23 cellular contexts compared by ENCODE assay signal in the genomic region with DNA sequence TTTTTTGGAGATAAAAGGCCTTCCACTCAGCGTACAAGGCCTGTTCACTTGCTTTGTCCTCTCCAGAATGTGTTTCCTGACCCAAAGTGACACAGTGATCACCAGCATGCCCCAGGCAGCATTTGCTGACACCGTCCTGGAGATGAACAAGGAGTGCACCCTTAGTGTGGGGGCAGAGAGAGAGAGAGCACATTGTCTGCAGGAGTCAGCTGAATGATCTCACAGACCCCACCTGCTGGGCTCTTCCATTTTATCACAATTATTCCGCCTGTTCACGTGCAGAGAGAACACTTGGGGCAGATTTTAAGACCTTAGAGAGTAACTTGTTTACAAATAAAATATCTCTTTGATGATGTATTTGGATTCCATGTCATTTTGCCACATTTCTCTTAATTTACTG. TPM values are rescaled to one million over a fixed set of nuclear protein-coding genes. Genes with fewer than 3 reads are reported as not detected.
DNase-seq lines count a peak whose midpoint lies in the region; ATAC-seq and TF ChIP-seq lines count a peak whose summit lies in the region.
"Had no signal": no experiment of that assay in that cellular context is flagged by ENCODE, and none has a peak within 500 bp of the region (broad histone marks: within the 10 kb centered on the region; RNA-seq: fewer than 3 reads in every experiment).

No MANE protein-coding gene starts in this region.

- H3K27ac ChIP-seq in upper lobe of right lung: no peak overlapping the region
- H3K27ac ChIP-seq: gastrocnemius medialis, KMS-11 had no signal

- no peaks in the 10 kb centered on the region for H3K27me3 ChIP-seq in upper lobe of right lung
- H3K27me3 ChIP-seq: gastrocnemius medialis had no signal

- CTCF ChIA-PET in HEK293T (lab: Yijun Ruan, JAX): interaction anchor here (0.7 kb wide), 1 partner anchor 503 kb away, joined by 3 read pairs; no protein-coding TSS in a partner anchor

- peak; percentile 34 for DNase-seq in EL
- peak; percentile 61 for DNase-seq in HEK293T (ENCODE audit: extremely low spot score)
- peak; percentile 7 for DNase-seq in SK-N-DZ (ENCODE audit: low spot score)
- DNase-seq in left kidney (ENCODE audit: low read depth, low spot score): peak; percentile 31
- DNase-seq in NCI-H2081 treated with DMSO at 0.1 percent for 48 hours (lab: John Stamatoyannopoulos, UW): no peak
- no peak for DNase-seq in upper lobe of right lung
- DNase-seq: activated CD4-positive, alpha-beta T cell treated with anti-CD3 and anti-CD28 coated beads, Interleukin-2, amount 50 U/mL, for 48 hours; C1 segment of cervical spinal cord; DND-41; gastrocnemius medialis; midbrain; NCI-H187 treated with DMSO at 0.1 percent for 48 hours; NCI-H774; Right ventricle myocardium superior; small intestine; stimulated activated naive CD8-positive, alpha-beta T cell treated with anti-CD3 and anti-CD28 coated beads, Interleukin-15, Interleukin-2, amounts not matched to agents 100 U/mL and 50 U/mL, for 24 hours; T1000 had no signal

- no peaks in the 10 kb centered on the region for H3K4me1 ChIP-seq in upper lobe of right lung
- H3K4me1 ChIP-seq: gastrocnemius medialis had no signal

- no peaks in the 10 kb centered on the region for H3K9me3 ChIP-seq in upper lobe of right lung
- H3K9me3 ChIP-seq: gastrocnemius medialis had no signal

- no peak overlapping the region for H3K4me3 ChIP-seq in upper lobe of right lung
- H3K4me3 ChIP-seq: gastrocnemius medialis had no signal

- TF ChIP-seq CTCF in upper lobe of right lung (IDR thresholded peaks at IDR 0.05): no peak

- no peak for ATAC-seq in GM19023 (IDR thresholded peaks at IDR 0.05; ENCODE audit: unreplicated experiment)
- no peak for ATAC-seq in upper lobe of right lung
- ATAC-seq: gastrocnemius medialis; stimulated activated naive CD8-positive, alpha-beta T cell treated with anti-CD3 and anti-CD28 coated beads, Interleukin-15, Interleukin-2, amounts not matched to agents 100 U/mL and 50 U/mL, for 24 hours had no signal

- POLR2A ChIA-PET in HEK293T (lab: Yijun Ruan, JAX): no interaction called here

- no peaks in the 10 kb centered on the region for H3K36me3 ChIP-seq in upper lobe of right lung
- H3K36me3 ChIP-seq: gastrocnemius medialis had no signal

- intact Hi-C loops in upper lobe of right lung (cut with DNase I): no loop called here

TF ChIP-seq in HEK293T, 16 proteins besides CTCF, POLR2A, EP300 and RAD21:
- TF ChIP-seq, protein P1, sequence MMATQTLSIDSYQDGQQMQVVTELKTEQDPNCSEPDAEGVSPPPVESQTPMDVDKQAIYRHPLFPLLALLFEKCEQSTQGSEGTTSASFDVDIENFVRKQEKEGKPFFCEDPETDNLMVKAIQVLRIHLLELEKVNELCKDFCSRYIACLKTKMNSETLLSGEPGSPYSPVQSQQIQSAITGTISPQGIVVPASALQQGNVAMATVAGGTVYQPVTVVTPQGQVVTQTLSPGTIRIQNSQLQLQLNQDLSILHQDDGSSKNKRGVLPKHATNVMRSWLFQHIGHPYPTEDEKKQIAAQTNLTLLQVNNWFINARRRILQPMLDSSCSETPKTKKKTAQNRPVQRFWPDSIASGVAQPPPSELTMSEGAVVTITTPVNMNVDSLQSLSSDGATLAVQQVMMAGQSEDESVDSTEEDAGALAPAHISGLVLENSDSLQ (IDR thresholded peaks at IDR 0.05): no peak
- no peak for TF ChIP-seq SP1 (IDR thresholded peaks at IDR 0.05)
- TF ChIP-seq BHLHE40 (IDR thresholded peaks at IDR 0.05; ENCODE audit: borderline replicate concordance): 0 out of 2 replicates have a peak, but pooled peaks have one; percentile 19
- 0 out of 2 replicates have a peak, but pooled peaks have one; percentile 11 for TF ChIP-seq L3MBTL2 (conservative IDR thresholded peaks at IDR 0.05)
- no peak for TF ChIP-seq NFRKB (IDR thresholded peaks at IDR 0.05)
- TF ChIP-seq FOXA1 (IDR thresholded peaks at IDR 0.05): no peak
- no peak for TF ChIP-seq HDGF (IDR thresholded peaks at IDR 0.05; ENCODE audit: borderline replicate concordance)
- TF ChIP-seq ELF4 (IDR thresholded peaks at IDR 0.05): no peak
- no peak for TF ChIP-seq ZNF384 (IDR thresholded peaks at IDR 0.05)
- TF ChIP-seq FOXK2 (IDR thresholded peaks at IDR 0.05): no peak
- TF ChIP-seq FOXM1 (IDR thresholded peaks at IDR 0.05; ENCODE audit: borderline replicate concordance): no peak

RNA-seq across cellular contexts. Expression of a gene that starts 22.4 kb away (rescaled TPM):
- not detected in 2 replicates for polyA plus RNA-seq in SK-N-DZ (2014; cell fraction: cytosol; rRNA removed)
- not detected in 2 replicates for polyA plus RNA-seq in SK-N-DZ (2014; cell fraction: nucleus; rRNA removed)
- total RNA-seq in upper lobe of right lung: 0.64 TPM
- total RNA-seq: activated T-helper 2 cell treated with anti-CD3 and anti-CD28 coated beads, Interferon-gamma antibody, Interleukin-2, Interleukin-4, amounts not matched to agents 10 μg/mL and 5 μg/mL and 100 μg/mL, durations not matched to agents 14 hours and 24 hours and 36 hours; chondrocyte; gastrocnemius medialis; osteoblast; Right ventricle myocardium superior had no signal
- polyA plus RNA-seq: small intestine, urinary bladder had no signal

RNA-seq across cellular contexts. Expression of a gene that starts 49.3 kb away (rescaled TPM):
- not detected in 2 replicates for polyA plus RNA-seq in SK-N-DZ (2014; cell fraction: cytosol; rRNA removed)
- 0.77 TPM in 1 of 2 replicates, not detected in the other for polyA plus RNA-seq in SK-N-DZ (2014; cell fraction: nucleus; rRNA removed)
- 1.1 TPM for total RNA-seq in upper lobe of right lung
- total RNA-seq: chondrocyte, osteoblast had no signal

RNA-seq across cellular contexts. Expression of a gene that starts 53.2 kb away (rescaled TPM):
- polyA plus RNA-seq in SK-N-DZ (2014; cell fraction: cytosol; rRNA removed): not detected in 2 replicates
- not detected in 2 replicates for polyA plus RNA-seq in SK-N-DZ (2014; cell fraction: nucleus; rRNA removed)
- total RNA-seq in upper lobe of right lung: not detected
- total RNA-seq: activated T-helper 2 cell treated with anti-CD3 and anti-CD28 coated beads, Interferon-gamma antibody, Interleukin-2, Interleukin-4, amounts not matched to agents 10 μg/mL and 5 μg/mL and 100 μg/mL, durations not matched to agents 14 hours and 24 hours and 36 hours; chondrocyte; gastrocnemius medialis; osteoblast; Right ventricle myocardium superior; urinary bladder had no signal
- polyA plus RNA-seq: small intestine, urinary bladder had no signal

RNA-seq across cellular contexts. Expression of a gene that starts 53.3 kb away (rescaled TPM):
- polyA plus RNA-seq in SK-N-DZ (2014; cell fraction: cytosol; rRNA removed): not detected in 2 replicates
- not detected in 2 replicates for polyA plus RNA-seq in SK-N-DZ (2014; cell fraction: nucleus; rRNA removed)
- total RNA-seq in upper lobe of right lung: not detected
- total RNA-seq: activated T-helper 2 cell treated with anti-CD3 and anti-CD28 coated beads, Interferon-gamma antibody, Interleukin-2, Interleukin-4, amounts not matched to agents 10 μg/mL and 5 μg/mL and 100 μg/mL, durations not matched to agents 14 hours and 24 hours and 36 hours; chondrocyte; gastrocnemius medialis; osteoblast; Right ventricle myocardium superior; urinary bladder had no signal
- polyA plus RNA-seq: small intestine, urinary bladder had no signal

Comparison
In these comparisons a context has a peak if more than half of its experiments do, and no peak if none do; other contexts are left out.
1. DNase-seq: peak in EL (single experiment), HEK293T (single experiment), SK-N-DZ (single experiment) and left kidney (single experiment); none in NCI-H2081 treated with DMSO at 0.1 percent for 48 hours (single experiment) and upper lobe of right lung (single experiment).